ENCODE assay signal across 37 cellular contexts in genomic region chr16:88058817-88059216, GRCh38.
"Had no signal": no experiment of that assay in that cellular context is flagged by ENCODE, and none has a peak within 500 bp of the region (broad histone marks: within the 10 kb centered on the region; RNA-seq: fewer than 3 reads in every experiment).

No MANE protein-coding gene starts in this region.

- H3K36me3 ChIP-seq: breast epithelium had no signal

- H3K27me3 Mint-ChIP-seq: activated B cell treated with CpG ODN at 0.5 μM for 24 hours; activated CD4-positive, alpha-beta memory T cell treated with anti-CD3 and anti-CD28 coated beads for 36 hours had no signal

- H3K9me3 Mint-ChIP-seq: activated B cell treated with CpG ODN at 0.5 μM for 24 hours; activated CD4-positive, alpha-beta memory T cell treated with anti-CD3 and anti-CD28 coated beads for 36 hours; activated naive CD4-positive, alpha-beta T cell treated with anti-CD3 and anti-CD28 coated beads for 36 hours; activated naive CD4-positive, alpha-beta T cell treated with anti-CD3 and anti-CD28 coated beads, Interleukin-2, amount 50 U/mL, for 72 hours; activated T-cell treated with anti-CD3 and anti-CD28 coated beads, Interleukin-2, amount 50 U/mL, for 4 hours; activated T-helper 1 cell treated with anti-CD3 and anti-CD28 coated beads, Interleukin-12 subunit alpha, Interleukin-12 subunit beta, Interleukin-2, Interleukin-4 antibody, amounts not matched to agents 30 ng/mL and 10 ng/mL and 1 ng/mL, durations not matched to agents 14 hours and 24 hours and 36 hours had no signal

- H3K4me3 Mint-ChIP-seq: activated B cell treated with CpG ODN at 0.5 μM for 24 hours; activated CD4-positive, alpha-beta memory T cell treated with anti-CD3 and anti-CD28 coated beads for 36 hours; activated naive CD4-positive, alpha-beta T cell treated with anti-CD3 and anti-CD28 coated beads for 36 hours; activated T-cell treated with anti-CD3 and anti-CD28 coated beads, Interleukin-2, amount 50 U/mL, for 4 hours; activated T-helper 1 cell treated with anti-CD3 and anti-CD28 coated beads, Interleukin-12 subunit alpha, Interleukin-12 subunit beta, Interleukin-2, Interleukin-4 antibody, amounts not matched to agents 30 ng/mL and 10 ng/mL and 1 ng/mL, durations not matched to agents 14 hours and 24 hours and 36 hours had no signal

- ATAC-seq: activated naive CD4-positive, alpha-beta T cell treated with anti-CD3 and anti-CD28 coated beads, Interleukin-2, amount 50 U/mL, for 72 hours; activated T-cell treated with anti-CD3 and anti-CD28 coated beads, Interleukin-2, amount 50 U/mL, for 4 hours; body of pancreas; PC-3 had no signal

- DNase-seq: activated B cell treated with CpG ODN at 0.5 μM for 24 hours; activated CD4-positive, alpha-beta memory T cell treated with anti-CD3 and anti-CD28 coated beads for 36 hours; activated CD4-positive, alpha-beta T cell treated with anti-CD3 and anti-CD28 coated beads for 4 hours; activated CD4-positive, alpha-beta T cell treated with anti-CD3 and anti-CD28 coated beads, Interleukin-2, amount 50 U/mL, for 1 hour; activated CD4-positive, CD25-positive, alpha-beta regulatory T cell treated with anti-CD3 and anti-CD28 coated beads, Interleukin-2, amount 50 U/mL, for 72 hours; activated CD8-positive, alpha-beta memory T cell treated with anti-CD3 and anti-CD28 coated beads, Interleukin-2, amount 50 U/mL, for 4 hours; activated gamma-delta T cell treated with Interleukin-2 at 50 U/mL for 16 hours; activated naive CD4-positive, alpha-beta T cell treated with anti-CD3 and anti-CD28 coated beads for 36 hours; activated T-cell treated with anti-CD3 and anti-CD28 coated beads for 4 hours; activated T-cell treated with anti-CD3 and anti-CD28 coated beads, Interleukin-2, amount 50 U/mL, for 4 hours; adrenal gland; body of pancreas; KG1; MM.1S; MV-4-11; NCI-H1092; NCI-H1436 treated with DMSO at 0.1 percent for 48 hours; NCI-H187; NCI-H2029 treated with DMSO at 0.1 percent for 48 hours; NCI-H2107; NCI-H2171; NCI-H510A; NCI-H526; NCI-H748 treated with DMSO at 0.1 percent for 48 hours; NK-92 treated with Interleukin-12 subunit alpha and Interleukin-12 subunit beta, amount 100 ng/mL, for 24 hours; PC-3; Right ventricle myocardium superior; RPMI8226; SW 1271; T-helper 1 cell; T-helper 2 cell; T-helper 9 cell had no signal

- H3K4me1 Mint-ChIP-seq: activated B cell treated with CpG ODN at 0.5 μM for 24 hours had no signal

- H3K4me3 ChIP-seq: adrenal gland, body of pancreas, breast epithelium, Peyer's patch had no signal

- H3K27me3 ChIP-seq: adrenal gland, body of pancreas, breast epithelium, Peyer's patch had no signal

- H3K4me1 ChIP-seq: breast epithelium, Peyer's patch had no signal

- H3K27ac ChIP-seq: adrenal gland, body of pancreas, breast epithelium, Peyer's patch, VCaP had no signal

- H3K27ac Mint-ChIP-seq: activated B cell treated with CpG ODN at 0.5 μM for 24 hours; activated CD4-positive, alpha-beta memory T cell treated with anti-CD3 and anti-CD28 coated beads for 36 hours; activated naive CD4-positive, alpha-beta T cell treated with anti-CD3 and anti-CD28 coated beads for 36 hours; activated naive CD4-positive, alpha-beta T cell treated with anti-CD3 and anti-CD28 coated beads, Interleukin-2, amount 50 U/mL, for 72 hours; activated T-helper 1 cell treated with anti-CD3 and anti-CD28 coated beads, Interleukin-12 subunit alpha, Interleukin-12 subunit beta, Interleukin-2, Interleukin-4 antibody, amounts not matched to agents 30 ng/mL and 10 ng/mL and 1 ng/mL, durations not matched to agents 14 hours and 24 hours and 36 hours had no signal

- H3K36me3 Mint-ChIP-seq: activated naive CD4-positive, alpha-beta T cell treated with anti-CD3 and anti-CD28 coated beads, Interleukin-2, amount 50 U/mL, for 72 hours had no signal

- H3K9me3 ChIP-seq: adrenal gland, body of pancreas, breast epithelium, Peyer's patch had no signal
